ENCODE assay signal across 9 cellular contexts in the genomic region with DNA sequence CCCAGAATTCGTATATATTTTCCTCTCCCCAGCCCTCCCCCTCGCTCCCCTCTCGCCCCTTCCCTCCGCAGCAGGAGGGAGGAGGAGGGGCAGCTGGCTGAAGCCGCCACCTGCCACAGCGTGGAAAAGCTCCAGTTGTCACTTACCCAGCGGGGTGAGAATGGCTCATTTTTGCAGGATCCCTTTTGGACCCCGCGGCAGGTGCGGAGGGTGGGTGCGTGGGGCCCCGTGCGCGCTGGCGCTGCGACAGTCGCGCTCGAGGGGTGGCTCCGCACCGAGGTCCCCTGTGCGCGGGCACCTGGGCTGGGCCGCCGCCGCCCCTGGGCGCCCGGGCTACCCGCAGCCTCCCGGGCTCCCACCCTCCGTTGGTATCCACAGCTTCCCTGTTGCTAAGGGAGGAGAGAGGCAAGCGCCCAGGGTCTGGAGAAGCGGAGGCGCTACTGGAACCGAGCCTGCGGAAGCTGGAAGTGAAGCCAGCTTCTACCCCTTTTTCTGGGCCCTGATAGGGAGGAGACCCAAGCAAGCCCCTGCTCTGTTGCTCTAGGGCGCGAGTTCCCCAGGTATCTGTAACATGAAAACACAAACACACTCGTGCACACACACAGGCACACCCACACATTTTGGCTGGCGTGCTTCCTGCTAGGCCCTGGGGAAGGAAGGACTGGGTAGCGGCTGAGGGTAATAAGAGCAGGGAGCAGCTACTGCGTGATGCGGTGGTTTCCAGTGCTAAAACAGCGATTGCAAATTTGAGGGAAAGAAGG. TPM values are rescaled to one million over a fixed set of nuclear protein-coding genes. Genes with fewer than 3 reads are reported as not detected.
DNase-seq lines count a peak whose midpoint lies in the region; ATAC-seq and TF ChIP-seq lines count a peak whose summit lies in the region.
"Had no signal": no experiment of that assay in that cellular context is flagged by ENCODE, and none has a peak within 500 bp of the region (broad histone marks: within the 10 kb centered on the region; RNA-seq: fewer than 3 reads in every experiment).

A gene with protein sequence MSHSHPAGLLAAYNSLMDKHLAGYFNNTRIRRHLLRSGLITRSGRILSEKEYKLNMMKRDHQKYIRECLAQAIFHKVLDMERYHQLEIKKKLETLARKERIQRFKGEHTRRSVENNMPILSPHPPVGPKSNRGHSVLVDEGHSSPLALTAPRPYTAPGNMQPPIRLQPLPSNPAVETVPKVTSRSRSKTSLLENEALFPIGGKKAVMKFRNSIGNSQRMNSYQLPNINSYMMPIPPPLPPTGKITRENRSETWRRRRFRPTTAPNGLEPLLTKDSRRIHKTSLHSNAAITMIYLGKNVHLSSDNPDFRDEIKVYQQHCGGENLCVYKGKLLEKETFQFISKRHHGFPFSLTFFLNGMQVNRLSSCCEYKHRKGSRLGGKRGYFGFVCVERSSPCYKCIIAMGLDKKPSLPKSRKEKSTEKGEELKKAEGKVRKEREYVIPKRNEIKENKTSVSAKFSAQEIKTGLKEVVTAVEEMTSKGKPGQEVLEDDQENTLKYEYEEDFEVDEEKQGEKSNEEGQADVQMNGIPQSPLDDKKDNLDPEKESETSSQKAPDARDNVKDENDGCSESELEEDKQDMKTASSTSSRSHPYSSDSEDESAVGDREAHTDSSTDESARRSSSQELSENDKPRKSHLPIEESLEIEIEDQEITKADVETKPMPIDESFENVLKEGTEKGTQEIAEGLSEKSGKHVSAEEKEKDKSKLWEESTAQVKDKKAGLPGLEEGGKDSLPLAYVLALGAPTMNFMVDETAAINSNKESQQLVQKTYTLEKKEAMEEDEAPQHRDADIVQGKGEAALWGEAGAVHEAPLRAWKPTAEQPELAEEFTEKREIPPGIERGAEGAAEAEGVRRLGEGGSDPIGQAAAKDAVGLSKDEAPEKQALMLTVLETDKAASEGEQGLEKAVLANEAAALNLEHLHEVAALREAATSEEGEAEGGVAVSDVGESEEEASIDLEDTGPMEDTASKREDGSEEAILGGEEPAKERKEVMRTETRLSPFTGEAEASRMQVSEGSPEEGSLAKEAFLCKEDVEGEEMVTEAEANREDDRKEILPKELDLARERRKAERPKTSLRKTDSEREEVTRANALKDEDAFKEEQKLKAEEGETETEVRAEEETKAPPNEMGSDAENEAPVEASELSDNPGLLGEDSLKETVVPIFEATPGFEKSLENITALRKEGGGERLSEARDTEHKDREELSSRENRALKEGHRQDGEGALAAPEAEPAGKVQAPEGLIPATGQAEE (N-terminal part only) (minus strand): TSS at position 442 of the 761 bp plus-strand sequence. CDS start 273 bp downstream, at position 169.

- no peak for DNase-seq in activated naive CD8-positive, alpha-beta T cell treated with anti-CD3 and anti-CD28 coated beads, Interleukin-2, amount 50 U/mL, for 24 hours
- no peak for DNase-seq in activated naive CD8-positive, alpha-beta T cell treated with anti-CD3 and anti-CD28 coated beads for 36 hours
- no peak for DNase-seq in coronary artery (ENCODE audit: low spot score)
- DNase-seq in nephron progenitor cell = peak; percentile 47
- no peak for DNase-seq in NK-92 (lab: John Stamatoyannopoulos, UW; ENCODE audit: unreplicated experiment)
- no peak for DNase-seq in stimulated activated CD4-positive, alpha-beta T cell treated with anti-CD3 and anti-CD28 coated beads, Interleukin-4, amount 100 ng/mL, for 24 hours

- ATAC-seq in activated naive CD8-positive, alpha-beta T cell treated with anti-CD3 and anti-CD28 coated beads, Interleukin-2, amount 50 U/mL, for 24 hours = peak; percentile 36
- ATAC-seq in HG03565 (IDR thresholded peaks at IDR 0.05; ENCODE audit: unreplicated experiment) (peak; percentile 38), HG03439 (IDR thresholded peaks at IDR 0.05; ENCODE audit: unreplicated experiment) (no peak)

- peak within 1 kb of the TSS; percentile 66 for H3K4me3 ChIP-seq in coronary artery

- TF ChIP-seq CTCF in coronary artery (IDR thresholded peaks at IDR 0.05) (no peak), nephron progenitor cell (IDR thresholded peaks at IDR 0.05) (no peak)

- no peak within 1 kb of the TSS for H3K27ac Mint-ChIP-seq in activated naive CD8-positive, alpha-beta T cell treated with anti-CD3 and anti-CD28 coated beads, Interleukin-2, amount 50 U/mL, for 24 hours
- H3K27ac Mint-ChIP-seq in activated naive CD8-positive, alpha-beta T cell treated with anti-CD3 and anti-CD28 coated beads for 36 hours = no peak within 1 kb of the TSS
- H3K27ac Mint-ChIP-seq in nephron progenitor cell = no peak within 1 kb of the TSS

- peaks cover 30% of the 10 kb centered on the region for H3K27me3 Mint-ChIP-seq in activated naive CD8-positive, alpha-beta T cell treated with anti-CD3 and anti-CD28 coated beads, Interleukin-2, amount 50 U/mL, for 24 hours
- peaks cover 37% of the 10 kb centered on the region for H3K27me3 Mint-ChIP-seq in activated naive CD8-positive, alpha-beta T cell treated with anti-CD3 and anti-CD28 coated beads for 36 hours
- no peaks in the 10 kb centered on the region for H3K27me3 Mint-ChIP-seq in nephron progenitor cell (ENCODE audit: low read depth, poor library complexity)

- H3K36me3 Mint-ChIP-seq in activated naive CD8-positive, alpha-beta T cell treated with anti-CD3 and anti-CD28 coated beads, Interleukin-2, amount 50 U/mL, for 24 hours (ENCODE audit: low read depth) = no peaks in the 10 kb centered on the region
- H3K36me3 Mint-ChIP-seq in activated naive CD8-positive, alpha-beta T cell treated with anti-CD3 and anti-CD28 coated beads for 36 hours = no peaks in the 10 kb centered on the region
- H3K36me3 Mint-ChIP-seq in nephron progenitor cell (ENCODE audit: low read depth) = peaks cover 11% of the 10 kb centered on the region

- H3K4me3 Mint-ChIP-seq in activated naive CD8-positive, alpha-beta T cell treated with anti-CD3 and anti-CD28 coated beads, Interleukin-2, amount 50 U/mL, for 24 hours = peak within 1 kb of the TSS; percentile 12
- no peak within 1 kb of the TSS for H3K4me3 Mint-ChIP-seq in activated naive CD8-positive, alpha-beta T cell treated with anti-CD3 and anti-CD28 coated beads for 36 hours
- peak within 1 kb of the TSS; percentile 75 for H3K4me3 Mint-ChIP-seq in nephron progenitor cell

- H3K27ac ChIP-seq in coronary artery = no peak within 1 kb of the TSS

- peaks cover 10% of the 10 kb centered on the region for H3K9me3 Mint-ChIP-seq in activated naive CD8-positive, alpha-beta T cell treated with anti-CD3 and anti-CD28 coated beads, Interleukin-2, amount 50 U/mL, for 24 hours
- peaks cover 6% of the 10 kb centered on the region for H3K9me3 Mint-ChIP-seq in activated naive CD8-positive, alpha-beta T cell treated with anti-CD3 and anti-CD28 coated beads for 36 hours
- H3K9me3 Mint-ChIP-seq in nephron progenitor cell = peaks cover 25% of the 10 kb centered on the region

- peaks cover 2% of the 10 kb centered on the region for H3K4me1 Mint-ChIP-seq in activated naive CD8-positive, alpha-beta T cell treated with anti-CD3 and anti-CD28 coated beads, Interleukin-2, amount 50 U/mL, for 24 hours
- H3K4me1 Mint-ChIP-seq in activated naive CD8-positive, alpha-beta T cell treated with anti-CD3 and anti-CD28 coated beads for 36 hours = peaks cover 3% of the 10 kb centered on the region
- peaks cover 9% of the 10 kb centered on the region for H3K4me1 Mint-ChIP-seq in nephron progenitor cell

RNA-seq across cellular contexts. Expression of the gene that starts here (rescaled TPM):
- total RNA-seq in activated naive CD8-positive, alpha-beta T cell treated with anti-CD3 and anti-CD28 coated beads for 36 hours = not detected
- total RNA-seq: T-helper 2 cell treated with Interferon-gamma antibody and Interleukin-4, amounts not matched to agents 100 ng/mL and 5 ng/mL, for 36 hours had no signal
